Comparison of ENCODE assay signal across 8 cellular contexts in the genomic region with DNA sequence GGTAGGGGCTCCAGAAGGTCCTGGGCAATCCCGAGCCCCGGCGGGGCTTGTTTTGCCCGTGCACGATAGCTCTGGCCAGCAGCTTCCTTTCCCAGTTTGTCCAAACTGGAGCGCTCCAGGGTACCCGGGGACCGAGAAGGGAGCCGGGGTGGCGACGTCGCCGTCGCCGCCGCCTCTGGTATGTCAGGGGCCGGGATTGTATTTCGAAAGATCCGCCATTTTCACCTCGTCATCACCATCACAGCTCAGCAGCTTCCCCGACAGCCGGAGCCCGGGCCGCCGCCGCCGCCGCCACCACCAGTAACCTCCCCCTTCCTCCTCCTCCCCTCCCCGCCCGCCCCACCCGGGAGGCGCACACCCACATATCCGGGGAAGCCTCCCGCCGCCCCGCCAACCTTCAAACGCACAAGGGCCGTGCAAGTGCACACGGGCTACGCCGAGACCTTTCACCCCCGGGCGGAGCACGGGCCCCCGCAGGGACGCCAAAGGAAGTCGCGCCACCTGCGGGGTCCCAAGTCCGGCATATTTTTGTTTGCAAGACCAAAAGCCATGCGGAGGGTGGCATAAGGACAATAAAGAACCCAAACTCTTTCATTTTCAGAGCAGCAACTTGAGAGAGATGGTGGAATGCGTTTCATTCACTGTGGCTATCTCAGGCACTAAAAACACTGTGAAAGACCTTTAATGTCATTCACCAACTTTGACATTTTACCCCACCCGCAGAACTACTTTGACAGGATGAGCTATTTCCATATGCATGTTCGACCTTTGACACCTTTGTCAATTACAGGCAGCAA. TPM values are rescaled to one million over a fixed set of nuclear protein-coding genes. Genes with fewer than 3 reads are reported as not detected.
DNase-seq lines count a peak whose midpoint lies in the region; ATAC-seq and TF ChIP-seq lines count a peak whose summit lies in the region.

A gene (minus strand): TSS at position 302 of the 797 bp plus-strand sequence. CDS start 25,979 bp downstream, outside the sequence.

- peak within 1 kb of the TSS; percentile 99 for H3K27ac Mint-ChIP-seq in effector memory CD8-positive, alpha-beta T cell

- H3K18ac ChIP-seq in mesenchymal stem cell (ENCODE audit: low read depth in 1 of 2, low read length in 2 of 2): peak within 1 kb of the TSS; percentile 71 to 73

- in situ Hi-C loops in GM18951 (cut with MboI; ENCODE audit: low sequenced_read_pairs, unreplicated experiment): no loop called here

- H4K91ac ChIP-seq in mesenchymal stem cell (ENCODE audit: low read length): no peak within 1 kb of the TSS

- H3K27me3 ChIP-seq in NT2/D1 (ENCODE audit: insufficient read depth, insufficient read length): peaks cover 23% of the 10 kb centered on the region
- H3K27me3 ChIP-seq in mesenchymal stem cell (ENCODE audit: control insufficient read depth in 1 of 2, insufficient read depth in 1 of 2, low read length in 2 of 2): no peaks in the 10 kb centered on the region

- H3K9ac ChIP-seq in NT2/D1 (ENCODE audit: insufficient read length, low read depth) (peak within 1 kb of the TSS; percentile 81), mesenchymal stem cell (ENCODE audit: low read length) (peak within 1 kb of the TSS; percentile 99)

- H2AK5ac ChIP-seq in mesenchymal stem cell (ENCODE audit: low read length, severe bottlenecking): no peak within 1 kb of the TSS

- WGBS in mesenchymal stem cell: under 1% methylated on average over 35 of the region's 54 CpGs

- peak within 1 kb of the TSS; percentile 49 for H4K8ac ChIP-seq in mesenchymal stem cell (ENCODE audit: low read length)

- H3K4me1 Mint-ChIP-seq in effector memory CD8-positive, alpha-beta T cell (ENCODE audit: low read depth in 2 of 2): peaks cover 44 to 51% of the 10 kb centered on the region in 2 donors

- H3K27me3 Mint-ChIP-seq in effector memory CD8-positive, alpha-beta T cell: no peaks in the 10 kb centered on the region

- H3K4me3 ChIP-seq in NT2/D1 (ENCODE audit: insufficient read length, low read depth) (peak within 1 kb of the TSS; percentile 74), mesenchymal stem cell (ENCODE audit: insufficient read depth in 1 of 2, low read depth in 1 of 2, low read length in 2 of 2) (peak within 1 kb of the TSS; percentile 78 to 95)

- H3K4me3 Mint-ChIP-seq in effector memory CD8-positive, alpha-beta T cell: peak within 1 kb of the TSS; percentile 99

- H2BK120ac ChIP-seq in mesenchymal stem cell (ENCODE audit: low read depth, low read length): no peak within 1 kb of the TSS

- no peaks in the 10 kb centered on the region for H3K36me3 ChIP-seq in NT2/D1 (ENCODE audit: insufficient read depth, insufficient read length, low read length)
- H3K36me3 ChIP-seq in mesenchymal stem cell (ENCODE audit: control insufficient read depth in 1 of 2, insufficient read depth in 2 of 2, low read depth in 1 of 2, low read length in 2 of 2): no peaks in the 10 kb centered on the region

- no peak within 1 kb of the TSS for H2BK5ac ChIP-seq in mesenchymal stem cell (ENCODE audit: low read depth, low read length, poor library complexity, severe bottlenecking)

- peak; percentile 53 for TF ChIP-seq POLR2A in GM18951 (IDR thresholded peaks at IDR 0.05; ENCODE audit: extremely low read depth, insufficient read depth, insufficient read length)

- peak; percentile 90 for DNase-seq in AG20443 (ENCODE audit: low spot score)
- DNase-seq in NT2/D1 (ENCODE audit: low read depth, low spot score): no peak
- peak; percentile 51 to 61 (median 53) for DNase-seq in activated CD8-positive, alpha-beta memory T cell treated with anti-CD3 and anti-CD28 coated beads for 48 hours (ENCODE audit: low read depth in 2 of 3, low spot score in 2 of 3)
- peak; percentile 76 to 83 (median 79) for DNase-seq in effector memory CD8-positive, alpha-beta T cell
- peak; percentile 89 for DNase-seq in mesenchymal stem cell
- peak; percentile 72 for DNase-seq in stimulated activated CD8-positive, alpha-beta memory T cell treated with anti-CD3 and anti-CD28 coated beads, Interleukin-12 subunit alpha, Interleukin-12 subunit beta, amount 100 ng/mL, for 4 hours (ENCODE audit: low read depth)

- H3K4me2 ChIP-seq in mesenchymal stem cell (ENCODE audit: low read length, poor library complexity, severe bottlenecking): peak within 1 kb of the TSS; percentile 98

- peak within 1 kb of the TSS; percentile 89 for H2BK15ac ChIP-seq in mesenchymal stem cell (ENCODE audit: low read depth, poor library complexity, severe bottlenecking)

- peak within 1 kb of the TSS in 1 of 2 experiments; percentile 41 for H3K4ac ChIP-seq in mesenchymal stem cell (ENCODE audit: low read depth in 1 of 2, low read length in 2 of 2)

- peak within 1 kb of the TSS; percentile 82 for H3K27ac ChIP-seq in mesenchymal stem cell (ENCODE audit: low read length, poor library complexity, severe bottlenecking)

- peak; percentile 45 for ATAC-seq in HG03196 (IDR thresholded peaks at IDR 0.05; ENCODE audit: unreplicated experiment)
- peak; percentile 64 for ATAC-seq in effector memory CD8-positive, alpha-beta T cell (replicated peaks)

- peak within 1 kb of the TSS; percentile 71 for H2AFZ ChIP-seq in mesenchymal stem cell (ENCODE audit: low read depth, low read length)

- peaks cover 24% of the 10 kb centered on the region for H3K36me3 Mint-ChIP-seq in effector memory CD8-positive, alpha-beta T cell (ENCODE audit: insufficient read depth)

- no peaks in the 10 kb centered on the region for H3K4me1 ChIP-seq in NT2/D1 (ENCODE audit: insufficient read depth, insufficient read length)
- peaks cover 2% of the 10 kb centered on the region for H3K4me1 ChIP-seq in mesenchymal stem cell (ENCODE audit: control insufficient read depth, insufficient read depth, low read depth, low read length)

- no peak within 1 kb of the TSS for H3K23ac ChIP-seq in mesenchymal stem cell (ENCODE audit: low read length in 2 of 2)

- no peak within 1 kb of the TSS for H2BK12ac ChIP-seq in mesenchymal stem cell (ENCODE audit: low read length in 2 of 2)

- peaks cover 7% of the 10 kb centered on the region for H3K79me1 ChIP-seq in mesenchymal stem cell (replicated peaks; ENCODE audit: low read length, poor library complexity, severe bottlenecking)

- H3K14ac ChIP-seq in mesenchymal stem cell (ENCODE audit: low read length in 2 of 2): peak within 1 kb of the TSS in 1 of 2 experiments; percentile 48

- no peaks in the 10 kb centered on the region for H3K9me3 Mint-ChIP-seq in effector memory CD8-positive, alpha-beta T cell

- H3K9me3 ChIP-seq in NT2/D1 (ENCODE audit: insufficient read depth, low read length): no peaks in the 10 kb centered on the region
- H3K9me3 ChIP-seq in mesenchymal stem cell (ENCODE audit: control insufficient read depth, low read length): no peaks in the 10 kb centered on the region

RNA-seq across cellular contexts. Expression of the gene that starts here (rescaled TPM):
- polyA plus RNA-seq in mesenchymal stem cell (2013, experiment 1 of 2): 8.7 TPM
- polyA plus RNA-seq in mesenchymal stem cell (2013, experiment 2 of 2): 8.6 TPM
